ENCODE assay signal across 7 cellular contexts in the genomic region with DNA sequence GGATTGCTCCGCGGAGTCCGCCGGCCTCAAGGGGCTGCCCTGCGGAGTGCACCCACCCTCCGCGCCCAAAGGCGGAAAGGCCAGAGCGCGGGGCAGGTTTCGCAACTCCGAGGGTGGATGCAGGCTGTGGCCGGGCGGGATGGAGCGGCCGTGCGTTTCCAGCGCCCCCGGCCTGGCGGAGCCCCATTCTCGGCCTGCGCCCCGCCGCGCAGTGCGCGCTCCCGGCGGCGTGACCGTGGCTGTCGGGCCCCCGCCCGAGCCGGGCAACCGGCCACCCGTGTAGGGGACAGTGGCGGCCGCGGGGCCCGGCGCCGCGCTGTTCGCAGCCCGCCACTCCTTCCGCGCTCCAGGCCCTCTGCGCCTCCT.
DNase-seq lines count a peak whose midpoint lies in the region; ATAC-seq and TF ChIP-seq lines count a peak whose summit lies in the region.

No MANE protein-coding gene starts in this region.

- H3K4me1 ChIP-seq in endocrine pancreas (ENCODE audit: control insufficient read depth, insufficient read depth, low read length) (peaks cover 19% of the 10 kb centered on the region), mucosa of rectum (ENCODE audit: control insufficient read depth in 2 of 2, insufficient read depth in 2 of 2, low read length in 2 of 2) (peaks cover 6 to 11% of the 10 kb centered on the region in 2 donors)

- no peaks in the 10 kb centered on the region for H3K27me3 ChIP-seq in endocrine pancreas (ENCODE audit: control insufficient read depth, insufficient read depth, low read length)
- no peaks in the 10 kb centered on the region for H3K27me3 ChIP-seq in mucosa of rectum (ENCODE audit: control insufficient read depth in 2 of 2, insufficient read depth in 2 of 2, low read length in 2 of 2)

- peak overlapping the region; percentile 89 for H3K27ac ChIP-seq in RWPE1
- H3K27ac ChIP-seq in mucosa of rectum (ENCODE audit: low read depth in 2 of 2, low read length in 2 of 2), result peak overlapping the region; percentile 88 to 90

- no peak for ATAC-seq in GM18873 (IDR thresholded peaks at IDR 0.05; ENCODE audit: low FRiP score, unreplicated experiment)
- ATAC-seq in GM18520 (IDR thresholded peaks at IDR 0.05; ENCODE audit: unreplicated experiment), result no peak

- POLR2A ChIA-PET in RWPE1 (lab: Yijun Ruan, JAX; ENCODE audit: low non-redundant PET), result interaction anchor here (1.2 to 1.3 kb wide), 2 partner anchors 13 to 379 kb away, joined by 3 to 4 read pairs; a partner anchor contains a TSS

- H3K4me3 ChIP-seq in GM12875 (ENCODE audit: low read depth, low read length) (peak overlapping the region; percentile 91), HFF-Myc (replicated peaks; ENCODE audit: low read depth, low read length) (peak overlapping the region; percentile 75), endocrine pancreas (ENCODE audit: control insufficient read depth, insufficient read depth, low read length) (no peak overlapping the region), mucosa of rectum (ENCODE audit: low read length in 2 of 2) (peak overlapping the region; percentile 87 to 90)

- TF ChIP-seq CTCF in GM12875 (IDR thresholded peaks at IDR 0.05; ENCODE audit: borderline replicate concordance, insufficient read depth, low read depth, low read length) (no peak), HFF-Myc (IDR thresholded peaks at IDR 0.05; ENCODE audit: low read depth, low read length, missing control alignments) (no peak), RWPE1 (conservative IDR thresholded peaks at IDR 0.05; ENCODE audit: low read depth) (no peak)

- H3K36me3 ChIP-seq in endocrine pancreas (ENCODE audit: control insufficient read depth, insufficient read depth, low read length) (no peaks in the 10 kb centered on the region), mucosa of rectum (ENCODE audit: control insufficient read depth in 2 of 2, insufficient read depth in 2 of 2, low read length in 2 of 2) (no peaks in the 10 kb centered on the region)

- peak overlapping the region; percentile 11 for H3K9ac ChIP-seq in endocrine pancreas (ENCODE audit: control insufficient read depth, insufficient read depth, low read length)
- peak overlapping the region; percentile 86 to 93 for H3K9ac ChIP-seq in mucosa of rectum (ENCODE audit: low read depth in 1 of 2, low read length in 2 of 2)

- CTCF ChIA-PET in RWPE1 (lab: Yijun Ruan, JAX), result interaction anchor here (1.3 kb wide), 1 partner anchor 48 kb away, joined by 3 read pairs; no protein-coding TSS in a partner anchor

- DNase-seq in HFF-Myc (ENCODE audit: extremely low read depth, low read depth) (no peak), RWPE1 (ENCODE audit: low spot score) (peak; percentile 28)

- H3K9me3 ChIP-seq in endocrine pancreas (ENCODE audit: control insufficient read depth, low read length) (no peaks in the 10 kb centered on the region), mucosa of rectum (ENCODE audit: control insufficient read depth in 2 of 2, low read length in 2 of 2) (no peaks in the 10 kb centered on the region)
